ENCODE assay signal across 16 cellular contexts in genomic region chr6:105113422-105113821, GRCh38.
"Had no signal": no experiment of that assay in that cellular context is flagged by ENCODE, and none has a peak within 500 bp of the region (broad histone marks: within the 10 kb centered on the region; RNA-seq: fewer than 3 reads in every experiment).

No MANE protein-coding gene starts in this region.

- H3K27me3 ChIP-seq: dorsolateral prefrontal cortex, stomach, transverse colon had no signal

- DNase-seq: dorsolateral prefrontal cortex; effector CD8-positive, alpha-beta T cell; foreskin melanocyte; islet precursor cell; mammary epithelial cell; mucosa of descending colon; naive thymus-derived CD8-positive, alpha-beta T cell; small intestine; stimulated activated CD4-positive, alpha-beta T cell treated with anti-CD3 and anti-CD28 coated beads, Interleukin-12 subunit alpha, Interleukin-12 subunit beta, amount 100 ng/mL, for 4 hours; stimulated activated naive CD4-positive, alpha-beta T cell; stomach; substantia nigra; transverse colon had no signal

- H3K4me3 ChIP-seq: coronary artery, dorsolateral prefrontal cortex, mucosa of descending colon, stomach, thoracic aorta, transverse colon had no signal

- H3K36me3 ChIP-seq: neutrophil, transverse colon had no signal

- H3K9me3 ChIP-seq: mucosa of descending colon, neutrophil, stomach, thoracic aorta, transverse colon had no signal

- ATAC-seq: mucosa of descending colon; naive thymus-derived CD8-positive, alpha-beta T cell had no signal

- H3K27ac ChIP-seq: coronary artery, dorsolateral prefrontal cortex, neutrophil, stomach, thoracic aorta, transverse colon had no signal
